12 cellular contexts compared by ENCODE assay signal in the genomic region with DNA sequence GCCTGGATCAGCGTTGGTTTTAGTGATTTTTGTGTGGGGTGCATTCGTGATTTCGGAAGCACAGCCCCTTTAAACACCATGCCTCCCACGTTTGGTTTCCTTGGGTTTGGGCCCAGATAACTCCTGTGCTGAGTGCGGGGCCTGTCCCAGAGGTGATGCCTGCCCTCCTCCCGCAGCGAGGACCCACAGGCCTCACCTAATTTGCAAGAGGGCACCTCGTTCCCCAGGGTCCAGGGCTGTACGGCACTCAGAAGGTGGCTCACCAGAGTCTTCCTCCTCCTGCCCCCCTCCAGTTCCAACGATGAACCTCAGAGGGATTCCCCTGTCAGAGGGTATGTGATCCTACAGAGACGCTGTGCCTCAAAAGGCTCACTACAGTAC. TPM values are rescaled to one million over a fixed set of nuclear protein-coding genes. Genes with fewer than 3 reads are reported as not detected.
"Had no signal": no experiment of that assay in that cellular context is flagged by ENCODE, and none has a peak within 500 bp of the region (broad histone marks: within the 10 kb centered on the region; RNA-seq: fewer than 3 reads in every experiment).

No MANE protein-coding gene starts in this region.

- ATAC-seq: HCT116, HepG2 had no signal

- H3K9ac ChIP-seq: GM23248 had no signal

- H3K27ac ChIP-seq: GM23248, HL-60 had no signal

- H3K4me1 ChIP-seq: HAP-1 had no signal

- H3K36me3 ChIP-seq: HAP-1 had no signal

- H3K4me3 Mint-ChIP-seq: HFFc6 had no signal

- H2AFZ ChIP-seq: GM23248 had no signal

- H3K4me3 ChIP-seq: GM23248, HAP-1 had no signal

- H3K4me1 Mint-ChIP-seq: IgD-negative memory B cell had no signal

- H3K9me3 ChIP-seq: HAP-1 had no signal

- H3K27ac Mint-ChIP-seq: HFFc6, IgD-negative memory B cell had no signal

- H3K27me3 Mint-ChIP-seq: IgD-negative memory B cell had no signal

- DNase-seq: GM23248, GOT3, HFFc6, KBM-7 had no signal

- H3K36me3 Mint-ChIP-seq: IgD-negative memory B cell had no signal

RNA-seq across cellular contexts. Expression of gene SOX1, which starts 54.3 kb away (rescaled TPM):
- total RNA-seq: GM23248, H4, H7, HepG2, HFFc6, HT1080 had no signal
- polyA plus RNA-seq: GM23248, HepG2, IgD-negative memory B cell had no signal
